17 cellular contexts compared by ENCODE assay signal in genomic region chr6:43901330-43902230, GRCh38.
DNase-seq lines count a peak whose midpoint lies in the region; ATAC-seq and TF ChIP-seq lines count a peak whose summit lies in the region.
"Had no signal": no experiment of that assay in that cellular context is flagged by ENCODE, and none has a peak within 500 bp of the region (broad histone marks: within the 10 kb centered on the region; RNA-seq: fewer than 3 reads in every experiment).

No MANE protein-coding gene starts in this region.

- H3K4me3 ChIP-seq in sigmoid colon = no peak overlapping the region

- H3K27me3 ChIP-seq in sigmoid colon = no peaks in the 10 kb centered on the region
- H3K27me3 ChIP-seq: neutrophil had no signal

- H3K9me3 ChIP-seq in sigmoid colon = no peaks in the 10 kb centered on the region
- H3K9me3 ChIP-seq: neutrophil, SK-N-SH had no signal

- ATAC-seq in HG02571 (IDR thresholded peaks at IDR 0.05; ENCODE audit: unreplicated experiment) (no peak), GM18519 (IDR thresholded peaks at IDR 0.05; ENCODE audit: low FRiP score, unreplicated experiment) (no peak)

- TF ChIP-seq CTCF in progenitor cell of endocrine pancreas (IDR thresholded peaks at IDR 0.05; ENCODE audit: unreplicated experiment) (no peak), sigmoid colon (IDR thresholded peaks at IDR 0.05) (no peak)

- H3K36me3 Mint-ChIP-seq in progenitor cell of endocrine pancreas (ENCODE audit: insufficient read depth) = no peaks in the 10 kb centered on the region

- H3K27ac ChIP-seq in sigmoid colon = peak overlapping the region in 1 of 4 donors; percentile 11
- H3K27ac ChIP-seq: neutrophil had no signal

- intact Hi-C loops in sigmoid colon (cut with DNase I) = no loop called here

- no peak for TF ChIP-seq POLR2A in sigmoid colon (IDR thresholded peaks at IDR 0.05)

- H3K27me3 Mint-ChIP-seq in progenitor cell of endocrine pancreas = no peaks in the 10 kb centered on the region

- WGBS in sigmoid colon, 2 donors = 73 to 82% methylated on average over 12 of the region's 12 CpGs

- peak overlapping the region; percentile 71 for H3K27ac Mint-ChIP-seq in progenitor cell of endocrine pancreas

- no peaks in the 10 kb centered on the region for H3K4me1 ChIP-seq in sigmoid colon

- H3K36me3 ChIP-seq in sigmoid colon = no peaks in the 10 kb centered on the region
- H3K36me3 ChIP-seq: neutrophil had no signal

- DNase-seq in COR-L47 (lab: John Stamatoyannopoulos, UW) (peak; percentile 31), NOMO-1 (lab: John Stamatoyannopoulos, UW; ENCODE audit: unreplicated experiment in 2 of 2) (peak; percentile 30 to 78), fibroblast of gingiva (ENCODE audit: low read depth) (peak; percentile 52), progenitor cell of endocrine pancreas (ENCODE audit: low spot score, unreplicated experiment) (no peak), sigmoid colon (no peak), germinal center (ENCODE audit: low spot score) (no peak)
- DNase-seq: activated CD8-positive, alpha-beta memory T cell treated with anti-CD3 and anti-CD28 coated beads for 24 hours; amniotic stem cell; H7; midbrain; NCI-H1417 treated with DMSO at 0.1 percent for 48 hours; NCI-H2227 treated with DMSO at 0.1 percent for 48 hours; SK-N-SH; stimulated activated naive CD4-positive, alpha-beta T cell had no signal

- no peaks in the 10 kb centered on the region for H3K9me3 Mint-ChIP-seq in progenitor cell of endocrine pancreas (ENCODE audit: low read depth)

- no peak overlapping the region for H3K4me3 Mint-ChIP-seq in progenitor cell of endocrine pancreas (ENCODE audit: low read depth)

- no peak for TF ChIP-seq EP300 in sigmoid colon (IDR thresholded peaks at IDR 0.05)

- H3K4me1 Mint-ChIP-seq in progenitor cell of endocrine pancreas (ENCODE audit: low read depth) = peaks cover 16% of the 10 kb centered on the region

Comparison
In these comparisons a context has a peak if more than half of its experiments do, and no peak if none do; other contexts are left out.
1. DNase-seq: peak in COR-L47 (single experiment), NOMO-1 (2 of 2) and fibroblast of gingiva (single experiment); none in progenitor cell of endocrine pancreas (single experiment), sigmoid colon (single experiment) and germinal center (single experiment).